18 cellular contexts compared by ENCODE assay signal in genomic region chr6:32908897-32909296, GRCh38. TPM values are rescaled to one million over a fixed set of nuclear protein-coding genes. Genes with fewer than 3 reads are reported as not detected.
DNase-seq lines count a peak whose midpoint lies in the region; ATAC-seq, FAIRE-seq and TF ChIP-seq lines count a peak whose summit lies in the region.
"Had no signal": no experiment of that assay in that cellular context is flagged by ENCODE, and none has a peak within 500 bp of the region (broad histone marks: within the 10 kb centered on the region; RNA-seq: fewer than 3 reads in every experiment).

No MANE protein-coding gene starts in this region.

- H3K4me3 ChIP-seq in body of pancreas (no peak overlapping the region), left lung (no peak overlapping the region)
- H3K4me3 ChIP-seq: BLaER1, GM23338 had no signal

- no peaks in the 10 kb centered on the region for H3K9me3 ChIP-seq in body of pancreas
- H3K9me3 ChIP-seq in left lung: no peaks in the 10 kb centered on the region
- H3K9me3 ChIP-seq: BLaER1 had no signal

- peak; percentile 38 for DNase-seq in ACHN
- peak; percentile 28 for DNase-seq in RCC 7860 (ENCODE audit: low spot score)
- DNase-seq in body of pancreas: peak in 1 of 4 donors; percentile 34
- DNase-seq in renal cortical epithelial cell (ENCODE audit: low read depth): peak; percentile 44
- no peak for DNase-seq in left lung
- DNase-seq in Kasumi-1 (lab: John Stamatoyannopoulos, UW): no peak
- no peak for DNase-seq in NCI-H748 (lab: John Stamatoyannopoulos, UW; ENCODE audit: unreplicated experiment)
- no peak for DNase-seq in activated CD4-positive, alpha-beta T cell treated with anti-CD3 and anti-CD28 coated beads for 36 hours
- DNase-seq: CD8-positive, alpha-beta T cell; HCEC 1CT; HFFc6; KG1 had no signal

- ATAC-seq in body of pancreas (peak; percentile 60), left lung (no peak)
- no peak for ATAC-seq in activated CD4-positive, alpha-beta T cell treated with anti-CD3 and anti-CD28 coated beads for 36 hours
- ATAC-seq: CD8-positive, alpha-beta T cell; GM23338 had no signal

- H3K27me3 ChIP-seq in body of pancreas: no peaks in the 10 kb centered on the region
- H3K27me3 ChIP-seq in left lung: no peaks in the 10 kb centered on the region
- H3K27me3 ChIP-seq: BLaER1 had no signal

- no peak overlapping the region for H3K4me3 Mint-ChIP-seq in activated CD4-positive, alpha-beta T cell treated with anti-CD3 and anti-CD28 coated beads for 36 hours
- H3K4me3 Mint-ChIP-seq: CD14-positive monocyte; CD8-positive, alpha-beta T cell; GM23338; HFFc6 had no signal

- in situ Hi-C loops in ACHN (cut with HindIII; ENCODE audit: low pct_ligation_motif_present, low pct_unique_long_range_greater_than_20kb, low sequenced_read_pairs): no loop called here

- POLR2A ChIA-PET in activated CD4-positive, alpha-beta T cell treated with anti-CD3 and anti-CD28 coated beads for 36 hours (lab: Charles Lee): interaction anchor here (0.6 kb wide), 1 partner anchor 62 kb away, joined by 4 read pairs; no protein-coding TSS in a partner anchor

- peaks cover 6% of the 10 kb centered on the region for H3K27me3 Mint-ChIP-seq in activated CD4-positive, alpha-beta T cell treated with anti-CD3 and anti-CD28 coated beads for 36 hours

- no peaks in the 10 kb centered on the region for H3K9me3 Mint-ChIP-seq in activated CD4-positive, alpha-beta T cell treated with anti-CD3 and anti-CD28 coated beads for 36 hours (ENCODE audit: low read depth)
- H3K9me3 Mint-ChIP-seq: CD8-positive, alpha-beta T cell; GM23338; HFFc6 had no signal

- no peak overlapping the region for H3K27ac Mint-ChIP-seq in activated CD4-positive, alpha-beta T cell treated with anti-CD3 and anti-CD28 coated beads for 36 hours
- H3K27ac Mint-ChIP-seq: CD14-positive monocyte; CD8-positive, alpha-beta T cell; GM23338; HFFc6 had no signal

- TF ChIP-seq CTCF in body of pancreas (IDR thresholded peaks at IDR 0.05) (no peak), left lung (IDR thresholded peaks at IDR 0.05) (no peak)

- no peak for TF ChIP-seq POLR2A in body of pancreas (IDR thresholded peaks at IDR 0.05)

- H3K4me1 Mint-ChIP-seq in activated CD4-positive, alpha-beta T cell treated with anti-CD3 and anti-CD28 coated beads for 36 hours: no peaks in the 10 kb centered on the region
- H3K4me1 Mint-ChIP-seq: GM23338 had no signal

- FAIRE-seq in RCC 7860 (lab: Jason Lieb, UNC): peak; percentile 96
- FAIRE-seq: A204.1, GM12892, H54 had no signal

- H3K36me3 Mint-ChIP-seq in activated CD4-positive, alpha-beta T cell treated with anti-CD3 and anti-CD28 coated beads for 36 hours (ENCODE audit: low read depth): no peaks in the 10 kb centered on the region
- H3K36me3 Mint-ChIP-seq: CD14-positive monocyte; CD8-positive, alpha-beta T cell had no signal

- H3K36me3 ChIP-seq in body of pancreas (replicated peaks in 1 of 2; ENCODE audit: insufficient read depth in 1 of 2, low read depth in 2 of 2) (no peaks in the 10 kb centered on the region), left lung (no peaks in the 10 kb centered on the region)
- H3K36me3 ChIP-seq: BLaER1 had no signal

- H3K4me1 ChIP-seq in body of pancreas: peaks cover 33% of the 10 kb centered on the region
- peaks cover 0 to 5% of the 10 kb centered on the region in 2 donors for H3K4me1 ChIP-seq in left lung
- H3K4me1 ChIP-seq: BLaER1 had no signal

- H3K27ac ChIP-seq in body of pancreas (peak overlapping the region in 2 of 4 donors; percentile 24 to 66), left lung (no peak overlapping the region)
- H3K27ac ChIP-seq: BLaER1 had no signal

- intact Hi-C loops in body of pancreas (cut with DNase I): no loop called here
- intact Hi-C loops in left lung (cut with DNase I): no loop called here
- intact Hi-C loops in activated CD4-positive, alpha-beta T cell treated with anti-CD3 and anti-CD28 coated beads for 36 hours (cut with DNase I, micrococcal nuclease): no loop called here

- 15 to 23% methylated on average over 2 of the region's 2 CpGs for WGBS in body of pancreas, 2 donors

- CTCF ChIA-PET in activated CD4-positive, alpha-beta T cell treated with anti-CD3 and anti-CD28 coated beads for 36 hours (lab: Charles Lee): interaction anchor here (0.7 to 1.4 kb wide), 3 partner anchors 12 to 444 kb away, joined by 3 to 4 read pairs (median 3); partner anchors contain the start of gene HLA-DMA

RNA-seq across cellular contexts. Expression of gene HLA-DMB, which starts 31.9 kb away (rescaled TPM):
- total RNA-seq in body of pancreas (10 to 100 TPM in 1 of 2 donors, 1 to 10 TPM in 1; 3.0 to 14.3 TPM), renal cortical epithelial cell (2.1 and 18.9 TPM in 2 replicates), left lung (10 to 100 TPM; 59.0 to 91.0 TPM)
- 1 to 10 TPM; 1.9 to 2.3 TPM for total RNA-seq in activated CD4-positive, alpha-beta T cell treated with anti-CD3 and anti-CD28 coated beads for 36 hours
- total RNA-seq: HFFc6 had no signal

RNA-seq across cellular contexts. Expression of gene HLA-DMA, which starts 44.0 kb away (rescaled TPM):
- total RNA-seq in body of pancreas: 10 to 100 TPM; 15.8 to 26.7 TPM
- 1.9 and 6.1 TPM in 2 replicates for total RNA-seq in renal cortical epithelial cell
- total RNA-seq in left lung: 100 to 1,000 TPM; 128 to 159 TPM
- 10 to 100 TPM; 11.8 TPM for total RNA-seq in activated CD4-positive, alpha-beta T cell treated with anti-CD3 and anti-CD28 coated beads for 36 hours

RNA-seq across cellular contexts. Expression of gene PSMB9, which starts 54.9 kb away (rescaled TPM):
- total RNA-seq in body of pancreas (10 to 100 TPM in 1 of 2 donors, 1 to 10 TPM in 1; 4.6 to 14.5 TPM), renal cortical epithelial cell (8.3 and 52.1 TPM in 2 replicates), left lung (10 to 100 TPM; 50.0 to 67.9 TPM)
- total RNA-seq in activated CD4-positive, alpha-beta T cell treated with anti-CD3 and anti-CD28 coated beads for 36 hours: 100 to 1,000 TPM; 210 to 282 TPM

RNA-seq across cellular contexts. Expression of gene TAP1, which starts 55.4 kb away (rescaled TPM):
- total RNA-seq in body of pancreas: 10 to 100 TPM in 1 of 2 donors, 1 to 10 TPM in 1; 7.9 to 12.2 TPM
- total RNA-seq in renal cortical epithelial cell: 57.6 and 124 TPM in 2 replicates
- 10 to 100 TPM; 79.3 to 99.2 TPM for total RNA-seq in left lung
- total RNA-seq in activated CD4-positive, alpha-beta T cell treated with anti-CD3 and anti-CD28 coated beads for 36 hours: 100 to 1,000 TPM; 191 to 255 TPM

RNA-seq across cellular contexts. Expression of gene BRD2, which starts 59.5 kb away (rescaled TPM):
- total RNA-seq in body of pancreas: 100 to 1,000 TPM in 1 of 2 donors, 10 to 100 TPM in 1; 99.1 to 171 TPM
- 47.8 and 107 TPM in 2 replicates for total RNA-seq in renal cortical epithelial cell
- total RNA-seq in left lung: 100 to 1,000 TPM; 125 to 174 TPM
- total RNA-seq in activated CD4-positive, alpha-beta T cell treated with anti-CD3 and anti-CD28 coated beads for 36 hours: 100 to 1,000 TPM; 230 to 338 TPM

Comparison
In these comparisons a context has a peak if more than half of its experiments do, and no peak if none do; other contexts are left out.
1. DNase-seq: peak in ACHN (single experiment), RCC 7860 (single experiment) and renal cortical epithelial cell (single experiment); none in left lung (0 of 2), Kasumi-1 (0 of 2), NCI-H748 (single experiment) and activated CD4-positive, alpha-beta T cell treated with anti-CD3 and anti-CD28 coated beads for 36 hours (single experiment).
2. RNA of gene HLA-DMA, which starts 44.0 kb away (total RNA-seq): 128 to 159 TPM in left lung; 15.8 to 26.7 TPM in body of pancreas, 11.8 TPM in activated CD4-positive, alpha-beta T cell treated with anti-CD3 and anti-CD28 coated beads for 36 hours and 1.9 to 6.1 TPM in renal cortical epithelial cell; every median in the first group is over 4 times any median in the second.